ENCODE assay signal across 16 cellular contexts in the genomic region with DNA sequence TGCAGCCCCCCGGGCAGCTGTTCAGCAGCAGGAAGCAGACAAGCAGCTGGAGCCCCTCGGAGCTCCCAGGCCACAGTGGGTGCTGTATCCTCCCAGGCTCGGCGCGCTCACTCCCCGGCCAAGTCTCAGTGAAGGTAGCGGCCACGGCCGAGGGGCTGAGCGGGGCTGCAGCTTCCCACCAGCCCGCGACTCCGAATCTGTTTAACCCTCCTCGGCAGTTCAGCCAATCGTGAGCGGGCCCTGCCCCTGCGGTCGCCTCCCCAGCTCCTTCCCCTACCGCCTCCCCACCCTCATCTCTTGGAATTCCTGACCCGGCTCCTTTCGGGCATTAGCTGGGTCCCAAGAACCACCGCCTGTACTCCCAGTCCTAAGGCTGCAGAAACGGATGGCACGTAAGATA. TPM values are rescaled to one million over a fixed set of nuclear protein-coding genes. Genes with fewer than 3 reads are reported as not detected.
"Had no signal": no experiment of that assay in that cellular context is flagged by ENCODE, and none has a peak within 500 bp of the region (broad histone marks: within the 10 kb centered on the region; RNA-seq: fewer than 3 reads in every experiment).

Gene RESP18 (minus strand): TSS at position 203 of the 400 bp plus-strand sequence.

- H3K27ac Mint-ChIP-seq: activated CD8-positive, alpha-beta T cell treated with anti-CD3 and anti-CD28 coated beads for 36 hours; natural killer cell had no signal

- H3K27ac ChIP-seq: colonic mucosa, gastrocnemius medialis had no signal

- H3K4me3 ChIP-seq: colonic mucosa, gastrocnemius medialis, mucosa of descending colon had no signal

- H3K36me3 Mint-ChIP-seq: T-cell had no signal

- H3K4me1 Mint-ChIP-seq: natural killer cell had no signal

- H3K4me3 Mint-ChIP-seq: activated CD8-positive, alpha-beta T cell treated with anti-CD3 and anti-CD28 coated beads for 36 hours; natural killer cell; T-cell had no signal

- H3K36me3 ChIP-seq: colonic mucosa, gastrocnemius medialis had no signal

- H3K9me3 ChIP-seq: colonic mucosa, gastrocnemius medialis, mucosa of descending colon had no signal

- H3K4me1 ChIP-seq: colonic mucosa, gastrocnemius medialis had no signal

- DNase-seq: activated CD8-positive, alpha-beta memory T cell treated with anti-CD3 and anti-CD28 coated beads, Interleukin-2, amount 50 U/mL, for 4 hours; activated CD8-positive, alpha-beta T cell treated with anti-CD3 and anti-CD28 coated beads for 36 hours; activated naive CD4-positive, alpha-beta T cell; colonic mucosa; effector CD8-positive, alpha-beta T cell; gastrocnemius medialis; mammary epithelial cell; mucosa of descending colon; natural killer cell; stimulated activated CD4-positive, alpha-beta T cell treated with anti-CD3 and anti-CD28 coated beads, Interleukin-4, amount 100 ng/mL, for 24 hours; T-cell; T1000 had no signal

- ATAC-seq: activated CD8-positive, alpha-beta T cell treated with anti-CD3 and anti-CD28 coated beads for 36 hours; gastrocnemius medialis; left lobe of liver; mucosa of descending colon; natural killer cell; T-cell had no signal

RNA-seq across cellular contexts. Expression of gene RESP18, which starts in this region (rescaled TPM):
- total RNA-seq: activated CD8-positive, alpha-beta T cell treated with anti-CD3 and anti-CD28 coated beads for 36 hours; cardiac septum; colonic mucosa; fibroblast of lung; gastrocnemius medialis; left lobe of liver; mammary epithelial cell; mucosa of descending colon; natural killer cell; pulmonary artery endothelial cell; T-cell had no signal
- polyA plus RNA-seq: fibroblast of lung, mammary epithelial cell had no signal
